ENCODE assay signal across 8 cellular contexts in genomic region chrX:23503835-23504539, GRCh38.
A peak's percentile ranks its signal among the peaks of the same experiment; 100 is the strongest.
DNase-seq lines count a peak whose midpoint lies in the region; ATAC-seq lines count a peak whose summit lies in the region.

No MANE protein-coding gene starts in this region.

- intact Hi-C loops in left ventricle myocardium superior (cut with micrococcal nuclease): no loop called here

- ATAC-seq in left ventricle myocardium superior (peak; percentile 99), HG03175 (IDR thresholded peaks at IDR 0.05; ENCODE audit: unreplicated experiment) (no peak)

- peak; percentile 10 for DNase-seq in NCI-H1694 (lab: John Stamatoyannopoulos, UW)
- DNase-seq in NCI-H1694 treated with DMSO at 0.1 percent for 48 hours (lab: John Stamatoyannopoulos, UW): no peak
- peak; percentile 94 to 96 for DNase-seq in SJCRH30
- DNase-seq in left ventricle myocardium superior: peak; percentile 79
- DNase-seq in ureter (ENCODE audit: low spot score): peak; percentile 75
- DNase-seq in DMS114 treated with DMSO at 0.1 percent for 48 hours (lab: John Stamatoyannopoulos, UW; ENCODE audit: unreplicated experiment): no peak
- DNase-seq in occipital lobe (lab: John Stamatoyannopoulos, UW): no peak

- H3K36me3 ChIP-seq in SJCRH30: no peaks in the 10 kb centered on the region

- H3K9me3 ChIP-seq in SJCRH30 (replicated peaks): no peaks in the 10 kb centered on the region

- H3K27ac ChIP-seq in SJCRH30: peak overlapping the region; percentile 75

- H3K4me3 ChIP-seq in SJCRH30: peak overlapping the region; percentile 17; the same call in 1 of the 2 replicates

- no peaks in the 10 kb centered on the region for H3K27me3 ChIP-seq in SJCRH30

- H3K4me1 ChIP-seq in SJCRH30: peaks cover 23% of the 10 kb centered on the region

Comparison
In these comparisons a context has a peak if more than half of its experiments do, and no peak if none do; other contexts are left out.
1. DNase-seq: peak in NCI-H1694 (single experiment), SJCRH30 (2 of 2), left ventricle myocardium superior (single experiment) and ureter (single experiment); none in NCI-H1694 treated with DMSO at 0.1 percent for 48 hours (single experiment), DMS114 treated with DMSO at 0.1 percent for 48 hours (single experiment) and occipital lobe (single experiment).